ENCODE assay signal across 12 cellular contexts in the genomic region with DNA sequence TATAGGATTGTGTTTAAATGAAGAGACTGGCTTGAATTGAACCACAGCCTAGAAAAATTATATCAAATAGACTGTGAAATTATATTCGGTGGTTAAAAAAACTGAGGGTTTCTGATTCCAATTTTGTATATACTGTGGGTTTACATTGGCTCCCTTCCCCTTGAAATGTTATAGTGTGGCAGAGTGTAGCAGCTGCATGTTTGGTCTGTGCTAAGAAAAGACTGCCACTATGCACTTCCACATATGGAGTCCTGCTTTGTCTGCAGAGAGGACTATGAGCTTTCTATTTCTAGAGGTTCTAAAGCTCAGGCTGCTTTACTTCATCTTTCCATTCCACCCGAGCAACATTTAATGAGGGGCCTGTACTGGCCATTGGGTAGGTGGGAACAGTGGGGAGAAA.
"Had no signal": no experiment of that assay in that cellular context is flagged by ENCODE, and none has a peak within 500 bp of the region (broad histone marks: within the 10 kb centered on the region; RNA-seq: fewer than 3 reads in every experiment).

No MANE protein-coding gene starts in this region.

- H3K4me3 ChIP-seq: adrenal gland, left ventricle myocardium inferior, right lobe of liver, stomach had no signal

- H3K4me3 Mint-ChIP-seq: activated naive CD4-positive, alpha-beta T cell treated with anti-CD3 and anti-CD28 coated beads, Interleukin-2, amount 50 U/mL, for 24 hours; memory B cell; neural crest cell had no signal

- ATAC-seq: right lobe of liver had no signal

- H3K9me3 ChIP-seq: adrenal gland, left ventricle myocardium inferior, right lobe of liver, stomach had no signal

- H3K9me3 Mint-ChIP-seq: activated naive CD4-positive, alpha-beta T cell treated with anti-CD3 and anti-CD28 coated beads, Interleukin-2, amount 50 U/mL, for 24 hours; memory B cell; neural crest cell had no signal

- H3K36me3 Mint-ChIP-seq: activated naive CD4-positive, alpha-beta T cell treated with anti-CD3 and anti-CD28 coated beads, Interleukin-2, amount 50 U/mL, for 24 hours; memory B cell had no signal

- H3K27me3 Mint-ChIP-seq: memory B cell had no signal

- H3K27ac Mint-ChIP-seq: activated naive CD4-positive, alpha-beta T cell treated with anti-CD3 and anti-CD28 coated beads, Interleukin-2, amount 50 U/mL, for 24 hours; memory B cell had no signal

- DNase-seq: activated CD4-positive, alpha-beta T cell treated with anti-CD3 and anti-CD28 coated beads, Interleukin-2, amount 50 U/mL, for 48 hours; activated effector memory CD4-positive, alpha-beta T cell treated with Interleukin-2 at 50 U/mL for 16 hours; adrenal gland; erythroblast; left ventricle myocardium inferior; right lobe of liver; stomach had no signal

- FAIRE-seq: colon, keratinocyte had no signal

- H3K4me1 ChIP-seq: right lobe of liver had no signal

- H3K36me3 ChIP-seq: adrenal gland, left ventricle myocardium inferior, right lobe of liver, stomach had no signal

- H3K27me3 ChIP-seq: adrenal gland, right lobe of liver, stomach had no signal

- H3K4me1 Mint-ChIP-seq: activated naive CD4-positive, alpha-beta T cell treated with anti-CD3 and anti-CD28 coated beads, Interleukin-2, amount 50 U/mL, for 24 hours; memory B cell had no signal
